In the genomic region with DNA sequence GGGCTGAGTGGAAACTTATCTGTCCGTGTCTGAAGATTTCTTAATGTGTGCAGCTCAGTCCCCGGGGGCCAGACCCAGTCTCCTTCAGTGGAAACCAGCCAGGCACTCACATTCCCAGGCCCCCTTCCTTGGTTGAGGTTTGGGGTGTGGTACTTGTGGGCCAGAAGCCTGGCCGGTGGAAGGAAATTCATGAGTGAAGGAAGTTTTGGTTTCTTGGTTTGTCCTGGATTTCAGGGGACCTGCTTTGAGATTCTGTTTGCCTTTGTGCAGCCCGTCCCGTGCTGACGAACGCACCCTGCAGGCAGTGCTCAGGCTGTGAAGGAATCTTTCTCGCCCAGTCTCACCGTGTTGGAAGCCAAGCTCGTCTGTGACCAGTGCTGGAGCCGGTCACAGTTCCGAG, we compare ENCODE assay signal across 8 cellular contexts. TPM values are rescaled to one million over a fixed set of nuclear protein-coding genes. Genes with fewer than 3 reads are reported as not detected.
DNase-seq lines count a peak whose midpoint lies in the region; ATAC-seq, FAIRE-seq and TF ChIP-seq lines count a peak whose summit lies in the region.

No MANE protein-coding gene starts in this region.

- H3K14ac ChIP-seq in neuronal stem cell (ENCODE audit: low read length), result no peak overlapping the region

- H3K36me3 ChIP-seq in small intestine (ENCODE audit: control insufficient read depth in 2 of 2, insufficient read depth in 2 of 2, low read length in 2 of 2) (no peaks in the 10 kb centered on the region), neuronal stem cell (replicated peaks in 1 of 2; ENCODE audit: control insufficient read depth in 2 of 2, insufficient read depth in 2 of 2, low read length in 2 of 2) (no peaks in the 10 kb centered on the region)

- ATAC-seq in activated B cell treated with CpG ODN at 0.5 μM for 24 hours (ENCODE audit: low read depth) (no peak), Right ventricle myocardium superior (ENCODE audit: poor library complexity) (no peak), GM19351 (IDR thresholded peaks at IDR 0.05; ENCODE audit: unreplicated experiment) (no peak)

- no peak overlapping the region for H2BK120ac ChIP-seq in neuronal stem cell (ENCODE audit: low read depth, low read length)

- H3K4me1 Mint-ChIP-seq in activated B cell treated with CpG ODN at 0.5 μM for 24 hours, result peaks cover 77% of the 10 kb centered on the region

- no peaks in the 10 kb centered on the region for H3K79me1 ChIP-seq in neuronal stem cell (ENCODE audit: low read depth, low read length)

- H2AK5ac ChIP-seq in neuronal stem cell (ENCODE audit: low read depth, low read length), result no peak overlapping the region

- H2BK15ac ChIP-seq in neuronal stem cell (ENCODE audit: low read length), result no peak overlapping the region

- H3K4me3 ChIP-seq in small intestine (ENCODE audit: low read depth in 1 of 2, low read length in 2 of 2), result no peak overlapping the region
- no peak overlapping the region for H3K4me3 ChIP-seq in neuronal stem cell (ENCODE audit: low read length in 2 of 2)

- POLR2A ChIA-PET in activated B cell treated with CpG ODN at 0.5 μM for 24 hours (lab: Charles Lee), result interaction anchor here (0.7 to 2.6 kb wide), 6 partner anchors 10 to 54 kb away, joined by 3 to 22 read pairs (median 9); no protein-coding TSS in a partner anchor

- no peak overlapping the region for H3K23ac ChIP-seq in neuronal stem cell (ENCODE audit: low read depth, low read length, poor library complexity)

- H3K27me3 ChIP-seq in small intestine (ENCODE audit: control insufficient read depth in 2 of 2, insufficient read depth in 2 of 2, low read length in 2 of 2) (no peaks in the 10 kb centered on the region), neuronal stem cell (ENCODE audit: control insufficient read depth in 3 of 3, insufficient read depth in 3 of 3, low read depth in 1 of 3, low read length in 3 of 3) (no peaks in the 10 kb centered on the region)

- no peak overlapping the region for H4K8ac ChIP-seq in neuronal stem cell (ENCODE audit: low read depth, low read length)

- CTCF ChIA-PET in activated B cell treated with CpG ODN at 0.5 μM for 24 hours (lab: Charles Lee), result interaction anchor here (1.4 to 2.9 kb wide), 2 partner anchors 11 to 53 kb away, joined by 3 to 11 read pairs; no protein-coding TSS in a partner anchor

- H3K4me1 ChIP-seq in small intestine (ENCODE audit: control insufficient read depth in 2 of 2, insufficient read depth in 1 of 2, low read depth in 1 of 2, low read length in 1 of 2) (peaks cover 0 to 8% of the 10 kb centered on the region in 2 donors), neuronal stem cell (ENCODE audit: control insufficient read depth in 2 of 2, insufficient read depth in 1 of 2, low read depth in 1 of 2, low read length in 2 of 2) (peaks cover 12 to 36% of the 10 kb centered on the region in 2 donors)

- peak overlapping the region; percentile 79 for H3K27ac Mint-ChIP-seq in activated B cell treated with CpG ODN at 0.5 μM for 24 hours

- 37 to 50% (median 43%) methylated on average over 12 of the region's 12 CpGs for WGBS in small intestine, 3 donors
- WGBS in neuronal stem cell (ENCODE audit: extremely low coverage in 2 of 2, insufficient read length in 2 of 2, insufficient replicate concordance in 1 of 2), 2 donors, result no CpG with 5 or more reads among the region's 12 CpGs

- no peaks in the 10 kb centered on the region for H3K27me3 Mint-ChIP-seq in activated B cell treated with CpG ODN at 0.5 μM for 24 hours

- H3K4ac ChIP-seq in neuronal stem cell (ENCODE audit: low read length), result no peak overlapping the region

- peak; percentile 4 for FAIRE-seq in GM19239 (lab: Jason Lieb, UNC)
- FAIRE-seq in small intestine (lab: Jason Lieb, UNC), result no peak
- no peak for FAIRE-seq in frontal cortex (lab: Jason Lieb, UNC)

- H2BK5ac ChIP-seq in neuronal stem cell (ENCODE audit: low read length), result no peak overlapping the region

- no peak for DNase-seq in GM19239 (ENCODE audit: insufficient read length, low spot score)
- no peak for DNase-seq in activated B cell treated with CpG ODN at 0.5 μM for 24 hours
- DNase-seq in Right ventricle myocardium superior, result peak; percentile 53
- peak; percentile 40 for DNase-seq in small intestine
- no peak for DNase-seq in frontal cortex (ENCODE audit: low spot score in 2 of 2)
- DNase-seq in NCI-H2196 (lab: John Stamatoyannopoulos, UW; ENCODE audit: unreplicated experiment), result no peak
- no peak for DNase-seq in neuronal stem cell (ENCODE audit: low spot score)

- peak overlapping the region; percentile 91 for H3K4me3 Mint-ChIP-seq in activated B cell treated with CpG ODN at 0.5 μM for 24 hours

- no peak overlapping the region for H3K27ac ChIP-seq in small intestine (ENCODE audit: low read depth in 1 of 2, low read length in 1 of 2)
- no peak overlapping the region for H3K27ac ChIP-seq in neuronal stem cell (replicated peaks; ENCODE audit: low read length)

- no peak overlapping the region for H3K18ac ChIP-seq in neuronal stem cell (ENCODE audit: low read length)

- intact Hi-C loops in activated B cell treated with CpG ODN at 0.5 μM for 24 hours (cut with micrococcal nuclease), result no loop called here
- intact Hi-C loops in Right ventricle myocardium superior (cut with DNase I), result loop anchor here (5.0 kb wide), 1 partner anchor 37 kb away; no protein-coding TSS in a partner anchor

- H3K9me3 ChIP-seq in small intestine (ENCODE audit: control insufficient read depth, low read depth) (no peaks in the 10 kb centered on the region), neuronal stem cell (replicated peaks in 1 of 2; ENCODE audit: control insufficient read depth in 2 of 2, insufficient read depth in 1 of 2, low read depth in 1 of 2, low read length in 2 of 2) (no peaks in the 10 kb centered on the region)

- no peak overlapping the region for H4K91ac ChIP-seq in neuronal stem cell (ENCODE audit: low read depth, low read length, poor library complexity)

- H2AFZ ChIP-seq in neuronal stem cell (ENCODE audit: low read length), result no peak overlapping the region

- no peak overlapping the region for H3K9ac ChIP-seq in neuronal stem cell (ENCODE audit: low read depth, low read length, poor library complexity)

- TF ChIP-seq CTCF in activated B cell treated with CpG ODN at 0.5 μM for 24 hours (IDR thresholded peaks at IDR 0.05), result no peak

- peaks cover 16% of the 10 kb centered on the region for H3K36me3 Mint-ChIP-seq in activated B cell treated with CpG ODN at 0.5 μM for 24 hours (ENCODE audit: low read depth)

- no peak overlapping the region for H3K4me2 ChIP-seq in neuronal stem cell (ENCODE audit: insufficient read depth, low read length, poor library complexity, severe bottlenecking)

- no peak overlapping the region for H2BK12ac ChIP-seq in neuronal stem cell (ENCODE audit: low read length)

- no peaks in the 10 kb centered on the region for H3K9me3 Mint-ChIP-seq in activated B cell treated with CpG ODN at 0.5 μM for 24 hours

RNA-seq across cellular contexts. Expression of gene INPP5A, which starts 2.9 kb away (rescaled TPM):
- total RNA-seq in activated B cell treated with CpG ODN at 0.5 μM for 24 hours (20.5 and 24.9 TPM in 2 replicates), Right ventricle myocardium superior (99.1 TPM), frontal cortex (38.7 TPM)
- 10 to 100 TPM; 22.4 to 25.0 (median 23.2) TPM for polyA plus RNA-seq in small intestine
- polyA plus RNA-seq in neuronal stem cell (2013, experiment 1 of 2), result 13.4 TPM
- 13.7 TPM for polyA plus RNA-seq in neuronal stem cell (2013, experiment 2 of 2)

Comparison
In these comparisons a context has a peak if more than half of its experiments do, and no peak if none do; other contexts are left out.
1. DNase-seq: peak in Right ventricle myocardium superior (single experiment) and small intestine (single experiment); none in GM19239 (single experiment), activated B cell treated with CpG ODN at 0.5 μM for 24 hours (single experiment), frontal cortex (0 of 2), NCI-H2196 (single experiment) and neuronal stem cell (single experiment).